8 cellular contexts compared by ENCODE assay signal in genomic region chr11:73308963-73309960, GRCh38. TPM values are rescaled to one million over a fixed set of nuclear protein-coding genes. Genes with fewer than 3 reads are reported as not detected.
DNase-seq lines count a peak whose midpoint lies in the region; ATAC-seq and TF ChIP-seq lines count a peak whose summit lies in the region.

No MANE protein-coding gene starts in this region.

- DNase-seq in SIG-M5 treated with dmso at 0.1 percent for 504 hours (lab: John Stamatoyannopoulos, UW; ENCODE audit: unreplicated experiment) (peak; percentile 37), SIG-M5 (lab: John Stamatoyannopoulos, UW) (no peak), SK-N-DZ (ENCODE audit: low spot score) (peak; percentile 52), esophagus squamous epithelium (lab: John Stamatoyannopoulos, UW) (no peak), myocyte (ENCODE audit: low read depth) (peak; percentile 97), NCI-H1105 (lab: John Stamatoyannopoulos, UW) (no peak), cerebellum (ENCODE audit: low spot score) (no peak)

- ATAC-seq in HG03196 (IDR thresholded peaks at IDR 0.05; ENCODE audit: unreplicated experiment), result no peak

- WGBS in esophagus squamous epithelium, 2 donors, result 0% methylated on average over 8 of the region's 80 CpGs; no CpG with 5 or more reads in 1 of the 2 donors

- H3K4me1 ChIP-seq in esophagus squamous epithelium, result peaks cover 4 to 80% (median 49%) of the 10 kb centered on the region in 3 donors

- peak overlapping the region; percentile 85 to 96 (median 88) for H3K27ac ChIP-seq in esophagus squamous epithelium

- H3K36me3 ChIP-seq in esophagus squamous epithelium, result no peaks in the 10 kb centered on the region

- H3K4me3 ChIP-seq in esophagus squamous epithelium, result peak overlapping the region; percentile 59 to 89 (median 72)

- H3K27me3 ChIP-seq in esophagus squamous epithelium, result peaks cover 0 to 18% (median 0%) of the 10 kb centered on the region in 4 donors

- no peak for TF ChIP-seq CTCF in esophagus squamous epithelium (IDR thresholded peaks at IDR 0.05)

- intact Hi-C loops in esophagus squamous epithelium (cut with DNase I), result no loop called here

- no peaks in the 10 kb centered on the region for H3K9me3 ChIP-seq in esophagus squamous epithelium

- peak in 2 of 4 donors; percentile 68 to 72 for TF ChIP-seq POLR2A in esophagus squamous epithelium (IDR thresholded peaks at IDR 0.05)

RNA-seq across cellular contexts. Expression of gene ARHGEF17, which starts 1.2 kb away (rescaled TPM):
- 10.9 and 15.1 TPM in 2 replicates for polyA plus RNA-seq in SK-N-DZ (2014; cell fraction: cytosol; rRNA removed)
- polyA plus RNA-seq in SK-N-DZ (2014; cell fraction: nucleus; rRNA removed), result 97.3 and 116 TPM in 2 replicates
- total RNA-seq in esophagus squamous epithelium (10 to 100 TPM in 1 of 4 donors, 1 to 10 TPM in 3; 3.2 to 23.1 (median 5.4) TPM), myocyte (38.0 and 38.4 TPM in 2 replicates), cerebellum (33.0 TPM)
- 59.1 TPM for polyA plus RNA-seq in myocyte (2012)

RNA-seq across cellular contexts. Expression of gene P2RY6, which starts 37.1 kb away (rescaled TPM):
- 0.16 and 2.5 TPM in 2 replicates for polyA plus RNA-seq in SK-N-DZ (2014; cell fraction: cytosol; rRNA removed)
- 0.25 TPM in 1 of 2 replicates, not detected in the other for polyA plus RNA-seq in SK-N-DZ (2014; cell fraction: nucleus; rRNA removed)
- 1 to 10 TPM in 3 of 4 donors, under 1 TPM in 1; 0.26 to 3.6 (median 1.3) TPM for total RNA-seq in esophagus squamous epithelium
- total RNA-seq in myocyte, result 0.67 and 1.1 TPM in 2 replicates
- 0.30 TPM for polyA plus RNA-seq in myocyte (2012)
- total RNA-seq in cerebellum, result 0.27 TPM

Comparison
In these comparisons a context has a peak if more than half of its experiments do, and no peak if none do; other contexts are left out.
1. DNase-seq: peak in SIG-M5 treated with dmso at 0.1 percent for 504 hours (single experiment), SK-N-DZ (single experiment) and myocyte (single experiment); none in SIG-M5 (single experiment), esophagus squamous epithelium (single experiment), NCI-H1105 (single experiment) and cerebellum (single experiment).